In genomic region chr6:106089981-106090380, GRCh38 we compare ENCODE assay signal across 8 cellular contexts. TPM values are rescaled to one million over a fixed set of nuclear protein-coding genes. Genes with fewer than 3 reads are reported as not detected.
DNase-seq lines count a peak whose midpoint lies in the region; ATAC-seq and TF ChIP-seq lines count a peak whose summit lies in the region.

No MANE protein-coding gene starts in this region.

- no peak for DNase-seq in activated CD8-positive, alpha-beta memory T cell treated with anti-CD3 and anti-CD28 coated beads, Interleukin-2, amount 10 ng/mL, durations not matched to agents 7 days and 5 days
- no peak for DNase-seq in activated CD8-positive, alpha-beta memory T cell treated with anti-CD3 and anti-CD28 coated beads, Interleukin-2, amount 50 U/mL, for 48 hours
- peak; percentile 26 for DNase-seq in PC-3
- peak; percentile 31 for DNase-seq in superior temporal gyrus (ENCODE audit: extremely low spot score)
- DNase-seq in NCI-H1417 treated with DMSO at 0.1 percent for 48 hours (lab: John Stamatoyannopoulos, UW) = no peak
- DNase-seq in H4 (ENCODE audit: low spot score) = no peak
- no peak for DNase-seq in NCI-H128 (lab: John Stamatoyannopoulos, UW; ENCODE audit: unreplicated experiment)

- H3K27me3 ChIP-seq in PC-3 (ENCODE audit: low read length) = no peaks in the 10 kb centered on the region
- H3K27me3 ChIP-seq in endocrine pancreas (ENCODE audit: control insufficient read depth, insufficient read depth, low read length) = peaks cover 2% of the 10 kb centered on the region

- TF ChIP-seq CTCF in PC-3 (conservative IDR thresholded peaks at IDR 0.05; ENCODE audit: low read depth, low read length) = peak; percentile 41; the same call in 1 of the 2 replicates

- H3K36me3 ChIP-seq in PC-3 (ENCODE audit: low read depth, low read length) (no peaks in the 10 kb centered on the region), endocrine pancreas (ENCODE audit: control insufficient read depth, insufficient read depth, low read length) (no peaks in the 10 kb centered on the region)

- H3K9me3 ChIP-seq in PC-3 (ENCODE audit: low read length) = no peaks in the 10 kb centered on the region
- H3K9me3 ChIP-seq in endocrine pancreas (ENCODE audit: control insufficient read depth, low read length) = no peaks in the 10 kb centered on the region

- peak overlapping the region; percentile 75 for H3K27ac Mint-ChIP-seq in activated CD8-positive, alpha-beta memory T cell treated with anti-CD3 and anti-CD28 coated beads, Interleukin-2, amount 10 ng/mL, durations not matched to agents 7 days and 5 days

- H3K9ac ChIP-seq in PC-3 (ENCODE audit: low read length) (no peak overlapping the region), endocrine pancreas (ENCODE audit: control insufficient read depth, insufficient read depth, low read length) (no peak overlapping the region)

- BruUV-seq in PC-3 (replicated peaks; lab: Mats Ljungman, UMichigan) = no TSS peak

- intact Hi-C loops in PC-3 (cut with micrococcal nuclease) = loop anchor here (2.0 to 10.0 kb wide), 6 partner anchors 98 to 565 kb away; no protein-coding TSS in a partner anchor

- ATAC-seq in activated CD8-positive, alpha-beta memory T cell treated with anti-CD3 and anti-CD28 coated beads, Interleukin-2, amount 10 ng/mL, durations not matched to agents 7 days and 5 days = peak; percentile 21
- no peak for ATAC-seq in PC-3

- peaks cover 78% of the 10 kb centered on the region for H3K36me3 Mint-ChIP-seq in activated CD8-positive, alpha-beta memory T cell treated with anti-CD3 and anti-CD28 coated beads, Interleukin-2, amount 10 ng/mL, durations not matched to agents 7 days and 5 days

- H3K4me2 ChIP-seq in PC-3 (ENCODE audit: low read length) = no peak overlapping the region

- H3F3A ChIP-seq in PC-3 (ENCODE audit: low read length, unreplicated experiment) = no peaks in the 10 kb centered on the region

- no peak overlapping the region for H3K27ac ChIP-seq in PC-3 (ENCODE audit: low read length)

- no peaks in the 10 kb centered on the region for H3K9me2 ChIP-seq in PC-3 (replicated peaks; ENCODE audit: low read length)

- no peaks in the 10 kb centered on the region for H3K27me3 Mint-ChIP-seq in activated CD8-positive, alpha-beta memory T cell treated with anti-CD3 and anti-CD28 coated beads, Interleukin-2, amount 10 ng/mL, durations not matched to agents 7 days and 5 days

- H3K9me3 Mint-ChIP-seq in activated CD8-positive, alpha-beta memory T cell treated with anti-CD3 and anti-CD28 coated beads, Interleukin-2, amount 10 ng/mL, durations not matched to agents 7 days and 5 days (ENCODE audit: low read depth) = no peaks in the 10 kb centered on the region

- CTCF ChIA-PET in activated CD8-positive, alpha-beta memory T cell treated with anti-CD3 and anti-CD28 coated beads, Interleukin-2, amount 10 ng/mL, durations not matched to agents 7 days and 5 days (lab: Charles Lee) = interaction anchor here (0.6 to 2.6 kb wide), 17 partner anchors 9 to 432 kb away, joined by 3 to 40 read pairs (median 4); partner anchors contain the start of gene ATG5
- CTCF ChIA-PET in PC-3 (lab: Charles Lee) = interaction anchor here (0.6 to 1.1 kb wide), 4 partner anchors 133 to 416 kb away, joined by 3 to 8 read pairs (median 3); no protein-coding TSS in a partner anchor

- POLR2A ChIA-PET in PC-3 (lab: Charles Lee; ENCODE audit: unreplicated experiment) = interaction anchor here (0.5 to 0.6 kb wide), 2 partner anchors 19 to 308 kb away, joined by 3 to 6 read pairs; no protein-coding TSS in a partner anchor

- no peak overlapping the region for H3K4me3 ChIP-seq in PC-3 (ENCODE audit: low read length)
- peak overlapping the region; percentile 19 for H3K4me3 ChIP-seq in endocrine pancreas (ENCODE audit: control insufficient read depth, insufficient read depth, low read length)

- H4K20me1 ChIP-seq in PC-3 (ENCODE audit: low read length) = no peaks in the 10 kb centered on the region

- H3K4me1 ChIP-seq in PC-3 (ENCODE audit: insufficient read depth, low read length) = peaks cover 37% of the 10 kb centered on the region
- no peaks in the 10 kb centered on the region for H3K4me1 ChIP-seq in endocrine pancreas (ENCODE audit: control insufficient read depth, insufficient read depth, low read length)

- H2AFZ ChIP-seq in PC-3 (ENCODE audit: low read length) = no peak overlapping the region

- peaks cover 64% of the 10 kb centered on the region for H3K4me1 Mint-ChIP-seq in activated CD8-positive, alpha-beta memory T cell treated with anti-CD3 and anti-CD28 coated beads, Interleukin-2, amount 10 ng/mL, durations not matched to agents 7 days and 5 days

- H3K4me3 Mint-ChIP-seq in activated CD8-positive, alpha-beta memory T cell treated with anti-CD3 and anti-CD28 coated beads, Interleukin-2, amount 10 ng/mL, durations not matched to agents 7 days and 5 days = peak overlapping the region; percentile 98

- H3K79me2 ChIP-seq in PC-3 (ENCODE audit: low read length) = peaks cover 11% of the 10 kb centered on the region; the same call in 1 of the 2 replicates

RNA-seq across cellular contexts. Expression of gene PRDM1, which starts 3.8 kb away (rescaled TPM):
- total RNA-seq in activated CD8-positive, alpha-beta memory T cell treated with anti-CD3 and anti-CD28 coated beads, Interleukin-2, amount 10 ng/mL, durations not matched to agents 7 days and 5 days = 100 to 1,000 TPM in 1 of 2 experiments, 10 to 100 TPM in 1; 97.1 to 132 TPM
- total RNA-seq in PC-3 (2014; rRNA removed) = 2.0 and 2.5 TPM in 2 replicates
- total RNA-seq in H4 (2014; rRNA removed; shearing (Covaris generic)) = 0.37 and 1.7 TPM in 2 replicates

Comparison
In these comparisons a context has a peak if more than half of its experiments do, and no peak if none do; other contexts are left out.
1. DNase-seq: peak in PC-3 (single experiment) and superior temporal gyrus (single experiment); none in activated CD8-positive, alpha-beta memory T cell treated with anti-CD3 and anti-CD28 coated beads, Interleukin-2, amount 10 ng/mL, durations not matched to agents 7 days and 5 days (single experiment), activated CD8-positive, alpha-beta memory T cell treated with anti-CD3 and anti-CD28 coated beads, Interleukin-2, amount 50 U/mL, for 48 hours (single experiment), NCI-H1417 treated with DMSO at 0.1 percent for 48 hours (single experiment), H4 (single experiment) and NCI-H128 (single experiment).
2. RNA of gene PRDM1, which starts 3.8 kb away (total RNA-seq): 97.1 to 132 TPM in activated CD8-positive, alpha-beta memory T cell treated with anti-CD3 and anti-CD28 coated beads, Interleukin-2, amount 10 ng/mL, durations not matched to agents 7 days and 5 days; 2.0 to 2.5 TPM in PC-3 and 0.37 to 1.7 TPM in H4; every median in the first group is over 10 times any median in the second.